ENCODE assay signal across 1 cellular context in the genomic region with DNA sequence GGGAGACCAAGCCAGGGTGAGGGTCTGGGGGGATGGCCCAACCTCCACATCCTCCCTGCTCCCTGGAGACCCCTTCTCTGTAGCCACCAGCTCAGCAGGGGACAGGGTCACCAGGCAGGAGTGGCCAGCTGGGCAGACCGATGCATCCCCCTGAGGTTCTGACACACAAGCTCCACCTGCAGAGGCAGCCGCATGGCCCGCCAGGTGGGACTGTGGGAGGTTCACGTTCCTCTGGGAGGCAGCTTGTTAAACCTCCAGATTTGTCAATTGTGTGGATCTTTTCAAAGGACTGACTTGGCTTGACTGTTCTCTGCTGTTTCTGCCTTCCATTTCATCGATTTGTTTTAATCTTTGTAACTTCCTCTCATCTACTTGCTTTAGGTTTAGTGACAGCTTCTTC.
TF ChIP-seq lines count a peak whose summit lies in the region.

No MANE protein-coding gene starts in this region.

TF ChIP-seq in K562, 482 proteins besides CTCF, POLR2A, EP300 and RAD21:
- TF ChIP-seq DEAF1 (CRISPR knock-in tag; IDR thresholded peaks at IDR 0.05) (no peak), RBFOX2 (IDR thresholded peaks at IDR 0.05; ENCODE audit: low read depth, low read length) (peak; percentile 10; the same call in 1 of the 2 replicates), SIN3B (IDR thresholded peaks at IDR 0.05; ENCODE audit: low read depth) (no peak), FOXA3 (CRISPR knock-in tag; conservative IDR thresholded peaks at IDR 0.05 in 1 of 2, IDR thresholded peaks at IDR 0.05 in 1 of 2) (no peak)
